Comparison of ENCODE assay signal across 8 cellular contexts in genomic region chr18:9891515-9891914, GRCh38. TPM values are rescaled to one million over a fixed set of nuclear protein-coding genes. Genes with fewer than 3 reads are reported as not detected.
"Had no signal": no experiment of that assay in that cellular context is flagged by ENCODE, and none has a peak within 500 bp of the region (broad histone marks: within the 10 kb centered on the region; RNA-seq: fewer than 3 reads in every experiment).

No MANE protein-coding gene starts in this region.

RNA-seq across cellular contexts. Expression of gene TXNDC2, which starts 5.7 kb away (rescaled TPM):
- total RNA-seq: epithelial cell of proximal tubule, occipital lobe, pancreas, progenitor cell of endocrine pancreas, suprapubic skin, thyroid gland had no signal
- polyA plus RNA-seq: immature natural killer cell, liver, pancreas had no signal
